ENCODE assay signal across 7 cellular contexts in genomic region chr4:39205476-39205875, GRCh38.
"Had no signal": no experiment of that assay in that cellular context is flagged by ENCODE, and none has a peak within 500 bp of the region (broad histone marks: within the 10 kb centered on the region; RNA-seq: fewer than 3 reads in every experiment).

No MANE protein-coding gene starts in this region.

- FAIRE-seq: H1, H54, HTR-8/SVneo had no signal

- H2AFZ ChIP-seq: GM23338 had no signal

- H3K9me3 Mint-ChIP-seq: GM23338, H9 had no signal

- H3K4me3 ChIP-seq: GM23338 had no signal

- ATAC-seq: GM23338 had no signal

- H3K4me3 Mint-ChIP-seq: GM23338, H9 had no signal

- H3K4me2 ChIP-seq: GM23338 had no signal

- H3K27ac Mint-ChIP-seq: GM23338, H9 had no signal

- H3K4me1 Mint-ChIP-seq: GM23338, H9 had no signal

- DNase-seq: H9, HCEC 1CT, IMR-90 had no signal
